Comparison of ENCODE assay signal across 20 cellular contexts in the genomic region with DNA sequence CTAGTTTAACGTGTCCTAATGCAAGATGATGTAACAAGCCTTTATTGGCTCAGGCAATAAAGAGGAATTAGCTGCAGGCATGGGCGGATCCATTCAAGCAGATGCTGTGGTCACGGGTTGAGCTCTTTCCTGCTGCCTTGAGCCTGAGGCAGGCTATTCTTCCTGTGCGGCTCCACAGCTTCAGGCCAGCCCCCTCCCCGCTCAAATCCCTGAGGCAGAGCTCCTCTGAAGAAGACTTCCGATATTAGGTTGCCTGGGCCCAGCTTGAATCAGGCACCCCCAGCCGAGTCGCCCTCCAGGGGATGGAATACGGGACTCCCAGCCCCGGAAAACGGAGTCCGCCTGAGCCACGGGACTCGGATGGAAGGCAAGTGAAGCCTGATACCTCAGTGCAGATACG.
"Had no signal": no experiment of that assay in that cellular context is flagged by ENCODE, and none has a peak within 500 bp of the region (broad histone marks: within the 10 kb centered on the region; RNA-seq: fewer than 3 reads in every experiment).

No MANE protein-coding gene starts in this region.

- H3K4me1 ChIP-seq: left lung, neural progenitor cell, sigmoid colon, tibial artery had no signal

- H3K27me3 ChIP-seq: hepatocyte, left lung, neural progenitor cell had no signal

- H3K79me2 ChIP-seq: hepatocyte had no signal

- H3K9ac ChIP-seq: neural progenitor cell had no signal

- H2AFZ ChIP-seq: hepatocyte, neural progenitor cell had no signal

- H3K36me3 ChIP-seq: left lung, neural progenitor cell, sigmoid colon, tibial artery had no signal

- H3K9me3 ChIP-seq: sigmoid colon, tibial artery had no signal

- H3K4me3 ChIP-seq: hepatocyte, left lung, lung, neural progenitor cell, sigmoid colon, tibial artery had no signal

- H3K4me2 ChIP-seq: hepatocyte, neural progenitor cell had no signal

- DNase-seq: activated CD4-positive, alpha-beta T cell treated with anti-CD3 and anti-CD28 coated beads, Interleukin-2, amount 10 ng/mL, durations not matched to agents 24 days and 14 days; activated CD8-positive, alpha-beta memory T cell treated with anti-CD3 and anti-CD28 coated beads, Interleukin-2, amount 10 ng/mL, durations not matched to agents 7 days and 5 days; activated effector memory CD4-positive, alpha-beta T cell treated with anti-CD3 and anti-CD28 coated beads, Interleukin-2, amount 50 U/mL, for 16 hours; activated T-cell treated with anti-CD3 and anti-CD28 coated beads for 4 hours; aorta; dermis blood vessel endothelial cell; effector memory CD4-positive, alpha-beta T cell; glutamatergic neuron; kidney glomerular epithelial cell; left lung; naive B cell; posterior cingulate gyrus; stimulated activated CD4-positive, alpha-beta T cell treated with anti-CD3 and anti-CD28 coated beads, Interleukin-4, amount 100 ng/mL, for 4 hours; substantia nigra; T-helper 17 cell; tibial artery had no signal

- H3K27ac ChIP-seq: hepatocyte, left lung, neural progenitor cell, sigmoid colon, tibial artery had no signal
